Comparison of ENCODE assay signal across 8 cellular contexts in the genomic region with DNA sequence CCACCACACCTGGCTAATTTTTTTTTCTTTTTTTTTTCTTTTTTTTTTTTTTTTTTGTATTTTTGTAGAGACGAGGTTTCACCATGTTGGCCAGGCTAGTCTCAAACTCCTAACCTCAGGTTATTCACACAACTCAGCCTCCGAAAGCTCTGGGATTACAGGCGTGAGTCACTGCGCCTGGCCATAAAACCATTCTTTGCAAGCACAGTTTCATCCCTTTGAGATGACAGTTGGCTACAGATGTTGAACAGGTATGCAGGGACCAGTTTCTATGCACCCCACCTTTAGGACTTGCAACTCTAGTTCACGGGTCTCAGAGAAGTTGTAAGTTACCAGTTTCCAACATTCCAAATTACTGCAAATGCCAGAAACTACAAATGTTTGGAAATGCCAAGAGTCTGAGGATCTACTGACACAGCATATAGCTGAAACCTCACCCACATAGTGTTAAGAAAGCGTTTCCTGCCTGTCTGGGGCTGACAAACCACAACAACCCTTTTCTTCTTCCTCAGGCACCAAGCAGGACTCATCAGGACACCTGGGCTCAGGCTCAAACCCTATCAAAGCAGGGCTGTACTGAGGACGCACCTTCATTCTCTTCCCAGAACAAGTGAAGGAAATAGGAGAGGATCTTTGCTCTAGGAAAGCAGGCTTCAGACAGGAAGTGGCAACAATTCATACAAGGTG. TPM values are rescaled to one million over a fixed set of nuclear protein-coding genes. Genes with fewer than 3 reads are reported as not detected.
DNase-seq lines count a peak whose midpoint lies in the region; ATAC-seq and TF ChIP-seq lines count a peak whose summit lies in the region.

No MANE protein-coding gene starts in this region.

- intact Hi-C loops in activated T-helper 2 cell treated with anti-CD3 and anti-CD28 coated beads, Interferon-gamma antibody, Interleukin-2, Interleukin-4, amounts not matched to agents 10 μg/mL and 5 μg/mL and 100 μg/mL, durations not matched to agents 14 hours and 24 hours and 36 hours (cut with micrococcal nuclease): no loop called here

- no peaks in the 10 kb centered on the region for H3K27me3 Mint-ChIP-seq in HFFc6 (ENCODE audit: insufficient read depth)
- no peaks in the 10 kb centered on the region for H3K27me3 Mint-ChIP-seq in activated T-helper 2 cell treated with anti-CD3 and anti-CD28 coated beads, Interferon-gamma antibody, Interleukin-2, Interleukin-4, amounts not matched to agents 10 μg/mL and 5 μg/mL and 100 μg/mL, durations not matched to agents 14 hours and 24 hours and 36 hours (ENCODE audit: low read depth)
- no peaks in the 10 kb centered on the region for H3K27me3 Mint-ChIP-seq in memory B cell

- ATAC-seq in GM18498 (IDR thresholded peaks at IDR 0.05; ENCODE audit: unreplicated experiment) (peak; percentile 80), memory B cell (ENCODE audit: low read depth) (peak; percentile 62)

- H3K4me1 Mint-ChIP-seq in HFFc6 (ENCODE audit: low read depth) (peaks cover 94% of the 10 kb centered on the region), memory B cell (peaks cover 32% of the 10 kb centered on the region)
- H3K4me1 Mint-ChIP-seq in activated T-helper 2 cell treated with anti-CD3 and anti-CD28 coated beads, Interferon-gamma antibody, Interleukin-2, Interleukin-4, amounts not matched to agents 10 μg/mL and 5 μg/mL and 100 μg/mL, durations not matched to agents 14 hours and 24 hours and 36 hours (ENCODE audit: low read depth): peaks cover 70% of the 10 kb centered on the region

- DNase-seq in HFFc6 (peak; percentile 36), NAMALWA (ENCODE audit: low spot score) (peak; percentile 33), memory B cell (ENCODE audit: low spot score in 2 of 2) (peak in 1 of 2 donors; percentile 8), coronary artery (ENCODE audit: low spot score) (no peak), DMS79 (lab: John Stamatoyannopoulos, UW) (no peak), HUDEP-2 (lab: John Stamatoyannopoulos, UW; ENCODE audit: unreplicated experiment in 76 of 76) (no peak)
- DNase-seq in activated T-helper 2 cell treated with anti-CD3 and anti-CD28 coated beads, Interferon-gamma antibody, Interleukin-2, Interleukin-4, amounts not matched to agents 10 μg/mL and 5 μg/mL and 100 μg/mL, durations not matched to agents 14 hours and 24 hours and 36 hours (ENCODE audit: low spot score): peak; percentile 39

- peaks cover 47% of the 10 kb centered on the region for H3K36me3 Mint-ChIP-seq in HFFc6 (ENCODE audit: low read depth)
- H3K36me3 Mint-ChIP-seq in activated T-helper 2 cell treated with anti-CD3 and anti-CD28 coated beads, Interferon-gamma antibody, Interleukin-2, Interleukin-4, amounts not matched to agents 10 μg/mL and 5 μg/mL and 100 μg/mL, durations not matched to agents 14 hours and 24 hours and 36 hours (ENCODE audit: low read depth): no peaks in the 10 kb centered on the region
- H3K36me3 Mint-ChIP-seq in memory B cell: no peaks in the 10 kb centered on the region

- H3K27ac Mint-ChIP-seq in HFFc6 (peak overlapping the region; percentile 69), memory B cell (peak overlapping the region; percentile 5)
- peak overlapping the region; percentile 54 for H3K27ac Mint-ChIP-seq in activated T-helper 2 cell treated with anti-CD3 and anti-CD28 coated beads, Interferon-gamma antibody, Interleukin-2, Interleukin-4, amounts not matched to agents 10 μg/mL and 5 μg/mL and 100 μg/mL, durations not matched to agents 14 hours and 24 hours and 36 hours

- H3K9me3 Mint-ChIP-seq in HFFc6: no peaks in the 10 kb centered on the region
- no peaks in the 10 kb centered on the region for H3K9me3 Mint-ChIP-seq in activated T-helper 2 cell treated with anti-CD3 and anti-CD28 coated beads, Interferon-gamma antibody, Interleukin-2, Interleukin-4, amounts not matched to agents 10 μg/mL and 5 μg/mL and 100 μg/mL, durations not matched to agents 14 hours and 24 hours and 36 hours
- H3K9me3 Mint-ChIP-seq in memory B cell: no peaks in the 10 kb centered on the region

- H3K4me3 Mint-ChIP-seq in HFFc6 (peak overlapping the region; percentile 10; the same call in 1 of the 2 replicates), memory B cell (no peak overlapping the region)
- peak overlapping the region; percentile 23 for H3K4me3 Mint-ChIP-seq in activated T-helper 2 cell treated with anti-CD3 and anti-CD28 coated beads, Interferon-gamma antibody, Interleukin-2, Interleukin-4, amounts not matched to agents 10 μg/mL and 5 μg/mL and 100 μg/mL, durations not matched to agents 14 hours and 24 hours and 36 hours (ENCODE audit: low read depth)

- TF ChIP-seq CTCF in HFFc6 (IDR thresholded peaks at IDR 0.05) (no peak), coronary artery (IDR thresholded peaks at IDR 0.05) (no peak)

- peak overlapping the region in 1 of 2 donors; percentile 50 for H3K27ac ChIP-seq in coronary artery

- H3K4me3 ChIP-seq in coronary artery: no peak overlapping the region

RNA-seq across cellular contexts. Expression of a gene that starts 22.9 kb away (rescaled TPM):
- total RNA-seq in HFFc6 (2021; fragmentation: NEBNext Ultra II Directional; extraction: Animal tissue kit (Norgen Biotek cat#: 25700)): 10 to 100 TPM; 70.8 to 81.2 (median 76.0) TPM
- 5.9 and 6.6 TPM in 2 replicates for total RNA-seq in activated T-helper 2 cell treated with anti-CD3 and anti-CD28 coated beads, Interferon-gamma antibody, Interleukin-2, Interleukin-4, amounts not matched to agents 10 μg/mL and 5 μg/mL and 100 μg/mL, durations not matched to agents 14 hours and 24 hours and 36 hours

Comparison
In these comparisons a context has a peak if more than half of its experiments do, and no peak if none do; other contexts are left out.
1. DNase-seq: peak in HFFc6 (single experiment), NAMALWA (single experiment) and activated T-helper 2 cell treated with anti-CD3 and anti-CD28 coated beads, Interferon-gamma antibody, Interleukin-2, Interleukin-4, amounts not matched to agents 10 μg/mL and 5 μg/mL and 100 μg/mL, durations not matched to agents 14 hours and 24 hours and 36 hours (single experiment); none in coronary artery (single experiment), DMS79 (single experiment) and HUDEP-2 (0 of 76).
2. H3K27ac Mint-ChIP-seq: peak in every context shown above with its lines; median percentile 69 in HFFc6; 54 in activated T-helper 2 cell treated with anti-CD3 and anti-CD28 coated beads, Interferon-gamma antibody, Interleukin-2, Interleukin-4, amounts not matched to agents 10 μg/mL and 5 μg/mL and 100 μg/mL, durations not matched to agents 14 hours and 24 hours and 36 hours; 5 in memory B cell.